Comparison of ENCODE assay signal across 24 cellular contexts in genomic region chr1:160963521-160963920, GRCh38. TPM values are rescaled to one million over a fixed set of nuclear protein-coding genes. Genes with fewer than 3 reads are reported as not detected.
"Had no signal": no experiment of that assay in that cellular context is flagged by ENCODE, and none has a peak within 500 bp of the region (broad histone marks: within the 10 kb centered on the region; RNA-seq: fewer than 3 reads in every experiment).

No MANE protein-coding gene starts in this region.

- DNase-seq: activated B cell treated with CpG ODN at 0.5 μM for 24 hours; activated CD4-positive, alpha-beta T cell treated with anti-CD3 and anti-CD28 coated beads for 1 hour; activated CD4-positive, alpha-beta T cell treated with anti-CD3 and anti-CD28 coated beads, Interleukin-2, amount 10 ng/mL, durations not matched to agents 24 days and 14 days; activated CD4-positive, alpha-beta T cell treated with anti-CD3 and anti-CD28 coated beads, Interleukin-2, amount 50 U/mL, for 48 hours; activated CD8-positive, alpha-beta memory T cell treated with anti-CD3 and anti-CD28 coated beads, Interleukin-2, amount 10 ng/mL, durations not matched to agents 7 days and 5 days; activated effector memory CD4-positive, alpha-beta T cell treated with anti-CD3 and anti-CD28 coated beads, Interleukin-2, amount 50 U/mL, for 16 hours; activated naive CD4-positive, alpha-beta T cell treated with anti-CD3 and anti-CD28 coated beads for 36 hours; activated T-cell treated with anti-CD3 and anti-CD28 coated beads, Interleukin-2, amount 50 U/mL, for 4 hours; amygdala; cortex of kidney; MV-4-11; NCI-H1105 treated with DMSO at 0.1 percent for 48 hours; NCI-H2029 treated with DMSO at 0.1 percent for 48 hours; NCI-H345; NCI-H510A; NCI-H748 treated with DMSO at 0.1 percent for 48 hours; SIG-M5; T-helper 17 cell; T-helper 9 cell had no signal

- ATAC-seq: activated CD8-positive, alpha-beta memory T cell treated with anti-CD3 and anti-CD28 coated beads, Interleukin-2, amount 10 ng/mL, durations not matched to agents 7 days and 5 days; activated T-cell treated with anti-CD3 and anti-CD28 coated beads, Interleukin-2, amount 50 U/mL, for 4 hours; T-helper 17 cell had no signal

- H3K27ac ChIP-seq: KMS-11 had no signal

RNA-seq across cellular contexts. Expression of gene ITLN2, which starts 8.9 kb away (rescaled TPM):
- total RNA-seq: activated B cell treated with CpG ODN at 0.5 μM for 24 hours; activated CD4-positive, alpha-beta T cell treated with anti-CD3 and anti-CD28 coated beads, Interleukin-2, amount 10 ng/mL, durations not matched to agents 24 days and 14 days; activated CD8-positive, alpha-beta memory T cell treated with anti-CD3 and anti-CD28 coated beads, Interleukin-2, amount 10 ng/mL, durations not matched to agents 7 days and 5 days; activated naive CD4-positive, alpha-beta T cell treated with anti-CD3 and anti-CD28 coated beads for 36 hours; activated T-cell treated with anti-CD3 and anti-CD28 coated beads, Interleukin-2, amount 50 U/mL, for 4 hours; astrocyte; MCF 10A; OCI-LY7; RPMI7951; T-helper 17 cell had no signal
